Comparison of ENCODE assay signal across 2 cellular contexts in the genomic region with DNA sequence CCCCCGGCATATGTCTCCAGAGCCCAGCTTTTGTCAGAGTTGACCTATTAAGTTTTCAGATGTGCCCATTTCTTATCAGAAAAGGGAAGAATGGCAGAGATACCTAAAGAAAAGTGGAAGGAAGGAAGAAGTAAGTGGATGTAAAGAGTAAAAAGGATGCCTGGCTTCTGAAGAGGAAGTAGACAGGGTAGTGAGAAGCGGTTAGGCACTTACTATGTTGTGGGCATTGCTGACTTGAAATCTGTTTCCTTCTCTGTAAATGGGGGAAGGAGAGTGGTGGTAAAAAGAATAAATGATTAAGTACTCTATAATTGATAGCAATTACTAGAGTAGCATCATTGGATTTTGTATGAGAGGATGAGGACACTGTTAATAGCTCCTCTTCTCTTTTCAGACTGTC.
TF ChIP-seq lines count a peak whose summit lies in the region.

No MANE protein-coding gene starts in this region.

TF ChIP-seq in K562, 482 proteins besides CTCF, POLR2A, EP300 and RAD21:
- TF ChIP-seq, protein P1, sequence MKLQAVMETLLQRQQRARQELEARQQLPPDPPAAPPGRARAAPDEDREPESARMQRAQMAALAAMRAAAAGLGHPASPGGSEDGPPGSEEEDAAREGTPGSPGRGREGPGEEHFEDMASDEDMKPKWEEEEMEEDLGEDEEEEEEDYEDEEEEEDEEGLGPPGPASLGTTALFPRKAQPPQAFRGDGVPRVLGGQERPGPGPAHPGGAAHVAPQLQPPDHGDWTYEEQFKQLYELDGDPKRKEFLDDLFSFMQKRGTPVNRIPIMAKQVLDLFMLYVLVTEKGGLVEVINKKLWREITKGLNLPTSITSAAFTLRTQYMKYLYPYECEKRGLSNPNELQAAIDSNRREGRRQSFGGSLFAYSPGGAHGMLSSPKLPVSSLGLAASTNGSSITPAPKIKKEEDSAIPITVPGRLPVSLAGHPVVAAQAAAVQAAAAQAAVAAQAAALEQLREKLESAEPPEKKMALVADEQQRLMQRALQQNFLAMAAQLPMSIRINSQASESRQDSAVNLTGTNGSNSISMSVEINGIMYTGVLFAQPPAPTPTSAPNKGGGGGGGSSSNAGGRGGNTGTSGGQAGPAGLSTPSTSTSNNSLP (IDR thresholded peaks at IDR 0.05; ENCODE audit: borderline replicate concordance, low read depth, low read length): no peak
- TF ChIP-seq ETV1 (tag; conservative IDR thresholded peaks at IDR 0.05; ENCODE audit: low read depth) (no peak), EZH2 (IDR thresholded peaks at IDR 0.05; ENCODE audit: borderline replicate concordance, low read depth, low read length) (no peak), ZBTB1 (CRISPR knock-in tag; IDR thresholded peaks at IDR 0.05; ENCODE audit: borderline replicate concordance, low read depth) (no peak), JUNB (CRISPR knock-in tag; conservative IDR thresholded peaks at IDR 0.05) (no peak), PCBP2 (IDR thresholded peaks at IDR 0.05; ENCODE audit: low read depth, low read length, poor library complexity, severe bottlenecking) (no peak), HDAC3 (IDR thresholded peaks at IDR 0.05; ENCODE audit: borderline replicate concordance, partially characterized antibody) (no peak), FOXM1 (IDR thresholded peaks at IDR 0.05; ENCODE audit: low read depth) (no peak), FOXM1 (CRISPR knock-in tag; IDR thresholded peaks at IDR 0.05; ENCODE audit: low read depth) (no peak), CREM (IDR thresholded peaks at IDR 0.05; ENCODE audit: low read depth) (no peak), ATF1 (CRISPR knock-in tag; IDR thresholded peaks at IDR 0.05) (no peak), ATF1 (tag; IDR thresholded peaks at IDR 0.05) (no peak), ARID2 (IDR thresholded peaks at IDR 0.05) (no peak), EGR1 (conservative IDR thresholded peaks at IDR 0.05) (no peak), ZBTB17 (CRISPR knock-in tag; IDR thresholded peaks at IDR 0.05) (no peak)

TF ChIP-seq in GM23338, 12 proteins besides CTCF, POLR2A, EP300 and RAD21:
- TF ChIP-seq CREB1 (CRISPR knock-in tag; IDR thresholded peaks at IDR 0.05; ENCODE audit: low read depth): no peak
